In genomic region chr19:18730885-18731513, GRCh38 we compare ENCODE assay signal across 18 cellular contexts. TPM values are rescaled to one million over a fixed set of nuclear protein-coding genes. Genes with fewer than 3 reads are reported as not detected.
A peak's percentile ranks its signal among the peaks of the same experiment; 100 is the strongest.
DNase-seq lines count a peak whose midpoint lies in the region; ATAC-seq and TF ChIP-seq lines count a peak whose summit lies in the region.
"Had no signal": no experiment of that assay in that cellular context is flagged by ENCODE, and none has a peak within 500 bp of the region (broad histone marks: within the 10 kb centered on the region; RNA-seq: fewer than 3 reads in every experiment).

No MANE protein-coding gene starts in this region.

- H3K4me3 ChIP-seq in HEK293 (ENCODE audit: low read depth, low read length) (no peak overlapping the region), neural progenitor cell (no peak overlapping the region), psoas muscle (no peak overlapping the region)
- H3K4me3 ChIP-seq in CD8-positive, alpha-beta memory T cell (ENCODE audit: low read length) = no peak overlapping the region

- H3K27me3 ChIP-seq in neural progenitor cell (no peaks in the 10 kb centered on the region), psoas muscle (ENCODE audit: insufficient read depth in 3 of 3, low read length in 2 of 3) (no peaks in the 10 kb centered on the region)
- H3K27me3 ChIP-seq in CD8-positive, alpha-beta memory T cell (ENCODE audit: insufficient read depth, low read length, poor library complexity, severe bottlenecking) = no peaks in the 10 kb centered on the region

- no peak for ATAC-seq in activated naive CD8-positive, alpha-beta T cell treated with anti-CD3 and anti-CD28 coated beads, Interleukin-2, amount 10 ng/mL, durations not matched to agents 7 days and 5 days (ENCODE audit: low read depth)
- ATAC-seq in activated naive CD8-positive, alpha-beta T cell treated with anti-CD3 and anti-CD28 coated beads, Interleukin-2, amount 50 U/mL, for 24 hours = no peak
- peak; percentile 36 for ATAC-seq in activated CD8-positive, alpha-beta T cell treated with anti-CD3 and anti-CD28 coated beads, Interleukin-2, amount 10 ng/mL, durations not matched to agents 7 days and 5 days
- no peak for ATAC-seq in psoas muscle
- ATAC-seq in HG03045 (IDR thresholded peaks at IDR 0.05; ENCODE audit: unreplicated experiment) = no peak
- ATAC-seq: left ventricle myocardium superior had no signal

- no peaks in the 10 kb centered on the region for H3K79me2 ChIP-seq in neural progenitor cell (ENCODE audit: low read depth)

- TF ChIP-seq CTCF in HEK293 (tag by site-specific recombination; IDR thresholded peaks at IDR 0.05) (no peak), neural progenitor cell (IDR thresholded peaks at IDR 0.05) (no peak), psoas muscle (IDR thresholded peaks at IDR 0.05) (no peak)

- H3K9me3 Mint-ChIP-seq in activated naive CD8-positive, alpha-beta T cell treated with anti-CD3 and anti-CD28 coated beads, Interleukin-2, amount 10 ng/mL, durations not matched to agents 7 days and 5 days = no peaks in the 10 kb centered on the region
- H3K9me3 Mint-ChIP-seq in activated naive CD8-positive, alpha-beta T cell treated with anti-CD3 and anti-CD28 coated beads, Interleukin-2, amount 50 U/mL, for 24 hours = no peaks in the 10 kb centered on the region
- no peaks in the 10 kb centered on the region for H3K9me3 Mint-ChIP-seq in activated CD8-positive, alpha-beta T cell treated with anti-CD3 and anti-CD28 coated beads, Interleukin-2, amount 10 ng/mL, durations not matched to agents 7 days and 5 days (ENCODE audit: insufficient read depth)
- H3K9me3 Mint-ChIP-seq in neural progenitor cell = no peaks in the 10 kb centered on the region
- no peaks in the 10 kb centered on the region for H3K9me3 Mint-ChIP-seq in CD8-positive, alpha-beta memory T cell
- H3K9me3 Mint-ChIP-seq: activated CD4-positive, alpha-beta T cell treated with anti-CD3 and anti-CD28 coated beads, Interleukin-2, amount 10 ng/mL, durations not matched to agents 24 days and 14 days; CD4-positive, alpha-beta memory T cell had no signal

- no peak for DNase-seq in activated naive CD8-positive, alpha-beta T cell treated with anti-CD3 and anti-CD28 coated beads, Interleukin-2, amount 10 ng/mL, durations not matched to agents 7 days and 5 days
- DNase-seq in activated naive CD8-positive, alpha-beta T cell treated with anti-CD3 and anti-CD28 coated beads, Interleukin-2, amount 50 U/mL, for 24 hours = no peak
- no peak for DNase-seq in activated CD8-positive, alpha-beta T cell treated with anti-CD3 and anti-CD28 coated beads, Interleukin-2, amount 10 ng/mL, durations not matched to agents 7 days and 5 days
- DNase-seq in neural progenitor cell (ENCODE audit: low spot score) (no peak), psoas muscle (no peak)
- no peak for DNase-seq in CD8-positive, alpha-beta memory T cell
- DNase-seq: activated CD4-positive, alpha-beta T cell treated with anti-CD3 and anti-CD28 coated beads, Interleukin-2, amount 10 ng/mL, durations not matched to agents 24 days and 14 days; activated CD8-positive, alpha-beta memory T cell treated with anti-CD3 and anti-CD28 coated beads, Interleukin-2, amount 50 U/mL, for 48 hours; activated effector memory CD4-positive, alpha-beta T cell treated with anti-CD3 and anti-CD28 coated beads, Interleukin-2, amount 50 U/mL, for 16 hours; CD4-positive, alpha-beta memory T cell; cerebellar nuclear complex; effector CD4-positive, alpha-beta T cell; left ventricle myocardium superior; NCI-H146; NCI-H226; retina had no signal

- WGBS in psoas muscle, 3 donors = 88 to 90% (median 89%) methylated on average over 10 to 11 of the region's 11 CpGs

- H3F3A ChIP-seq in neural progenitor cell (ENCODE audit: low read depth) = no peaks in the 10 kb centered on the region

- CTCF ChIA-PET in HEK293 (lab: Yijun Ruan, JAX) = interaction anchor here (0.9 kb wide), 1 partner anchor 52 kb away, joined by 3 read pairs; no protein-coding TSS in a partner anchor
- CTCF ChIA-PET in activated CD8-positive, alpha-beta T cell treated with anti-CD3 and anti-CD28 coated beads, Interleukin-2, amount 10 ng/mL, durations not matched to agents 7 days and 5 days (lab: Charles Lee) = no interaction called here
- CTCF ChIA-PET in CD8-positive, alpha-beta memory T cell (lab: Charles Lee) = no interaction called here

- no peaks in the 10 kb centered on the region for H3K36me3 Mint-ChIP-seq in activated naive CD8-positive, alpha-beta T cell treated with anti-CD3 and anti-CD28 coated beads, Interleukin-2, amount 10 ng/mL, durations not matched to agents 7 days and 5 days
- no peaks in the 10 kb centered on the region for H3K36me3 Mint-ChIP-seq in activated naive CD8-positive, alpha-beta T cell treated with anti-CD3 and anti-CD28 coated beads, Interleukin-2, amount 50 U/mL, for 24 hours (ENCODE audit: low read depth)
- no peaks in the 10 kb centered on the region for H3K36me3 Mint-ChIP-seq in activated CD8-positive, alpha-beta T cell treated with anti-CD3 and anti-CD28 coated beads, Interleukin-2, amount 10 ng/mL, durations not matched to agents 7 days and 5 days (ENCODE audit: low read depth)
- H3K36me3 Mint-ChIP-seq in neural progenitor cell = no peaks in the 10 kb centered on the region
- peaks cover 0 to 8% (median 0%) of the 10 kb centered on the region in 3 donors for H3K36me3 Mint-ChIP-seq in CD8-positive, alpha-beta memory T cell

- no peaks in the 10 kb centered on the region for H3K27me3 Mint-ChIP-seq in activated naive CD8-positive, alpha-beta T cell treated with anti-CD3 and anti-CD28 coated beads, Interleukin-2, amount 10 ng/mL, durations not matched to agents 7 days and 5 days
- H3K27me3 Mint-ChIP-seq in activated naive CD8-positive, alpha-beta T cell treated with anti-CD3 and anti-CD28 coated beads, Interleukin-2, amount 50 U/mL, for 24 hours = no peaks in the 10 kb centered on the region
- no peaks in the 10 kb centered on the region for H3K27me3 Mint-ChIP-seq in activated CD8-positive, alpha-beta T cell treated with anti-CD3 and anti-CD28 coated beads, Interleukin-2, amount 10 ng/mL, durations not matched to agents 7 days and 5 days (ENCODE audit: low read depth)
- H3K27me3 Mint-ChIP-seq in neural progenitor cell (ENCODE audit: insufficient read depth, low read depth) = peaks cover 5% of the 10 kb centered on the region
- H3K27me3 Mint-ChIP-seq in CD8-positive, alpha-beta memory T cell = no peaks in the 10 kb centered on the region
- H3K27me3 Mint-ChIP-seq: activated CD4-positive, alpha-beta T cell treated with anti-CD3 and anti-CD28 coated beads, Interleukin-2, amount 10 ng/mL, durations not matched to agents 24 days and 14 days; CD4-positive, alpha-beta memory T cell had no signal

- no peak overlapping the region for H3K4me2 ChIP-seq in neural progenitor cell

- no peak overlapping the region for H3K9ac ChIP-seq in neural progenitor cell

- no peaks in the 10 kb centered on the region for H3K9me3 ChIP-seq in HEK293 (ENCODE audit: control insufficient read depth, insufficient read depth, low read depth, low read length)
- no peaks in the 10 kb centered on the region for H3K9me3 ChIP-seq in neural progenitor cell (ENCODE audit: low read depth)
- no peaks in the 10 kb centered on the region for H3K9me3 ChIP-seq in CD8-positive, alpha-beta memory T cell (ENCODE audit: low read length)
- H3K9me3 ChIP-seq in psoas muscle = no peaks in the 10 kb centered on the region

- H3K4me1 Mint-ChIP-seq in activated naive CD8-positive, alpha-beta T cell treated with anti-CD3 and anti-CD28 coated beads, Interleukin-2, amount 10 ng/mL, durations not matched to agents 7 days and 5 days = no peaks in the 10 kb centered on the region
- no peaks in the 10 kb centered on the region for H3K4me1 Mint-ChIP-seq in activated naive CD8-positive, alpha-beta T cell treated with anti-CD3 and anti-CD28 coated beads, Interleukin-2, amount 50 U/mL, for 24 hours
- no peaks in the 10 kb centered on the region for H3K4me1 Mint-ChIP-seq in activated CD8-positive, alpha-beta T cell treated with anti-CD3 and anti-CD28 coated beads, Interleukin-2, amount 10 ng/mL, durations not matched to agents 7 days and 5 days (ENCODE audit: low read depth)
- peaks cover 28% of the 10 kb centered on the region for H3K4me1 Mint-ChIP-seq in neural progenitor cell
- peaks cover 0 to 5% (median 0%) of the 10 kb centered on the region in 3 donors for H3K4me1 Mint-ChIP-seq in CD8-positive, alpha-beta memory T cell

- no peak overlapping the region for H3K4me3 Mint-ChIP-seq in activated naive CD8-positive, alpha-beta T cell treated with anti-CD3 and anti-CD28 coated beads, Interleukin-2, amount 10 ng/mL, durations not matched to agents 7 days and 5 days
- H3K4me3 Mint-ChIP-seq in activated naive CD8-positive, alpha-beta T cell treated with anti-CD3 and anti-CD28 coated beads, Interleukin-2, amount 50 U/mL, for 24 hours = no peak overlapping the region
- H3K4me3 Mint-ChIP-seq in activated CD8-positive, alpha-beta T cell treated with anti-CD3 and anti-CD28 coated beads, Interleukin-2, amount 10 ng/mL, durations not matched to agents 7 days and 5 days = no peak overlapping the region
- no peak overlapping the region for H3K4me3 Mint-ChIP-seq in neural progenitor cell
- no peak overlapping the region for H3K4me3 Mint-ChIP-seq in CD8-positive, alpha-beta memory T cell
- H3K4me3 Mint-ChIP-seq: activated CD4-positive, alpha-beta T cell treated with anti-CD3 and anti-CD28 coated beads, Interleukin-2, amount 10 ng/mL, durations not matched to agents 24 days and 14 days had no signal

- no peak overlapping the region for H2AFZ ChIP-seq in neural progenitor cell (replicated peaks)

- H4K20me1 ChIP-seq in neural progenitor cell (ENCODE audit: low read depth) = peaks cover 22% of the 10 kb centered on the region

- H3K27ac Mint-ChIP-seq in activated naive CD8-positive, alpha-beta T cell treated with anti-CD3 and anti-CD28 coated beads, Interleukin-2, amount 10 ng/mL, durations not matched to agents 7 days and 5 days = peak overlapping the region; percentile 34
- H3K27ac Mint-ChIP-seq in activated naive CD8-positive, alpha-beta T cell treated with anti-CD3 and anti-CD28 coated beads, Interleukin-2, amount 50 U/mL, for 24 hours = no peak overlapping the region
- H3K27ac Mint-ChIP-seq in activated CD8-positive, alpha-beta T cell treated with anti-CD3 and anti-CD28 coated beads, Interleukin-2, amount 10 ng/mL, durations not matched to agents 7 days and 5 days = no peak overlapping the region
- H3K27ac Mint-ChIP-seq in neural progenitor cell = peak overlapping the region; percentile 55
- H3K27ac Mint-ChIP-seq in CD8-positive, alpha-beta memory T cell = no peak overlapping the region
- H3K27ac Mint-ChIP-seq: activated CD4-positive, alpha-beta T cell treated with anti-CD3 and anti-CD28 coated beads, Interleukin-2, amount 10 ng/mL, durations not matched to agents 24 days and 14 days; CD4-positive, alpha-beta memory T cell had no signal

- H3K36me3 ChIP-seq in HEK293 (ENCODE audit: control insufficient read depth in 2 of 2, insufficient read depth in 1 of 2, low read length in 2 of 2) = no peaks in the 10 kb centered on the region
- no peaks in the 10 kb centered on the region for H3K36me3 ChIP-seq in neural progenitor cell
- H3K36me3 ChIP-seq in CD8-positive, alpha-beta memory T cell (ENCODE audit: insufficient read depth, low read length) = no peaks in the 10 kb centered on the region
- H3K36me3 ChIP-seq in psoas muscle (ENCODE audit: insufficient read depth in 1 of 2, low read depth in 1 of 2) = no peaks in the 10 kb centered on the region

- POLR2A ChIA-PET in activated naive CD8-positive, alpha-beta T cell treated with anti-CD3 and anti-CD28 coated beads, Interleukin-2, amount 10 ng/mL, durations not matched to agents 7 days and 5 days (lab: Charles Lee) = no interaction called here
- POLR2A ChIA-PET in HEK293 (lab: Yijun Ruan, JAX) = no interaction called here
- POLR2A ChIA-PET in activated CD8-positive, alpha-beta T cell treated with anti-CD3 and anti-CD28 coated beads, Interleukin-2, amount 10 ng/mL, durations not matched to agents 7 days and 5 days (lab: Charles Lee) = no interaction called here
- POLR2A ChIA-PET in CD8-positive, alpha-beta memory T cell (lab: Charles Lee) = interaction anchor here (0.6 kb wide), 1 partner anchor 67 kb away, joined by 4 read pairs; no protein-coding TSS in a partner anchor

- intact Hi-C loops in psoas muscle (cut with DNase I) = no loop called here

- H3K4me1 ChIP-seq in HEK293 (ENCODE audit: control insufficient read depth, insufficient read depth, low read length) (no peaks in the 10 kb centered on the region; the same call in 1 of the 2 replicates), neural progenitor cell (no peaks in the 10 kb centered on the region), psoas muscle (peaks cover 3% of the 10 kb centered on the region)
- no peaks in the 10 kb centered on the region for H3K4me1 ChIP-seq in CD8-positive, alpha-beta memory T cell (ENCODE audit: insufficient read depth, low read length)

- H3K27ac ChIP-seq in HEK293 (ENCODE audit: extremely low read depth, low read depth, low read length) = no peak overlapping the region
- no peak overlapping the region for H3K27ac ChIP-seq in neural progenitor cell
- H3K27ac ChIP-seq in CD8-positive, alpha-beta memory T cell (ENCODE audit: low read depth, low read length) = no peak overlapping the region
- no peak overlapping the region for H3K27ac ChIP-seq in psoas muscle

RNA-seq across cellular contexts. Expression of gene CRTC1, which starts 47.5 kb away (rescaled TPM):
- 10 to 100 TPM; 10.3 to 11.8 TPM for total RNA-seq in activated naive CD8-positive, alpha-beta T cell treated with anti-CD3 and anti-CD28 coated beads, Interleukin-2, amount 10 ng/mL, durations not matched to agents 7 days and 5 days
- 1 to 10 TPM; 7.0 to 8.0 TPM for total RNA-seq in activated CD8-positive, alpha-beta T cell treated with anti-CD3 and anti-CD28 coated beads, Interleukin-2, amount 10 ng/mL, durations not matched to agents 7 days and 5 days
- 2.4 and 5.7 TPM in 2 replicates for total RNA-seq in neural progenitor cell (ENCODE audit: low replicate concordance)
- 1 to 10 TPM; 6.7 to 7.1 TPM for total RNA-seq in CD8-positive, alpha-beta memory T cell
- polyA plus RNA-seq in CD8-positive, alpha-beta memory T cell = 1.3 TPM
- total RNA-seq in psoas muscle = 10 to 100 TPM in 2 of 4 donors, 1 to 10 TPM in 2; 8.1 to 12.5 (median 9.6) TPM
- polyA plus RNA-seq in psoas muscle = 1 to 10 TPM; 4.5 to 6.6 (median 6.3) TPM

Comparison
In these comparisons a context has a peak if more than half of its experiments do, and no peak if none do; other contexts are left out.
1. H3K27ac Mint-ChIP-seq: peak in activated naive CD8-positive, alpha-beta T cell treated with anti-CD3 and anti-CD28 coated beads, Interleukin-2, amount 10 ng/mL, durations not matched to agents 7 days and 5 days (single experiment) and neural progenitor cell (single experiment); none in activated naive CD8-positive, alpha-beta T cell treated with anti-CD3 and anti-CD28 coated beads, Interleukin-2, amount 50 U/mL, for 24 hours (single experiment), activated CD8-positive, alpha-beta T cell treated with anti-CD3 and anti-CD28 coated beads, Interleukin-2, amount 10 ng/mL, durations not matched to agents 7 days and 5 days (single experiment) and CD8-positive, alpha-beta memory T cell (0 of 8).